Comparison of ENCODE assay signal across 1 cellular context in the genomic region with DNA sequence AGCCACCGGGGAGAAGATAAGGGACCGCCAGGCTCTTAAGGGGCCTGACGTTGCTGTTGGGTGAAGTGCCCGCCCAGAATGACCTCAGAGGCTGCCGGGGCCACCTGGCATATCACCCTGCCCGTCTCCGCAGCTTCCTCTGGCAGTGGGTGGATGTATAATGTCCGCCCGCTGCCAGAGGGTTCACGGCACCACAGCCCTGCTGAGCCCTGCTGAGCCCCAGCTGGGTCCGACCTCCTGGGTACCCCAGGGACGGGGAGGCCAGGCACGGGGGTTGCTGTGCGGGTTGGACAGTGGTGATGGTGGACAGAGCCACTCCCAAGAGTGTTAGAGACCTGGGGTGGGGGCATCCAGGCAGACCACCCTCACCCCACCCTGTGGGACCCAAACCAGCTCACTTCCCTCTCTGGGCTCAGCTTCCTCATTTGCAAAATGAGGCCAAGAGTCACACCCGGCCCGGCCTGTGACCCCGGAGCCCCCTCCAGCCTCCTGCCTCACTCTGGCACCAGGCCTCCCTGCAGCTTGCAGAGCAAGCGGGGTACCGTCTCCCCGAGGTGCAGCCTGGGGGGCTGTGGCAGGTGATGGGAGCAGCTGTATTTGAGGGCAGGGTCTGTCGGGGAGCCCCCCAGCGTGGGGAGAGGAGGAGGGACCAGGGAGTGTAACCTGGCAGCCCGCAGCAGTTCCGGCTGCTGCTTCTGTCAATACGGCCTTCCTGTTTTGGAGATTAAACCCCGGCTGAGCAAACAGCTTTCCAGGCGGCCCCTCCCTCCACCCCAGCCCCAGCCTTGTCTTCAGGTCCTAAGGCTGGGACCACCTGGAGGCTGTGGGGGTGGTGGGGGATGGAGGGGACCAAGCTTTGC.
A peak's percentile ranks its signal among the peaks of the same experiment; 100 is the strongest.
TF ChIP-seq lines count a peak whose summit lies in the region.

No MANE protein-coding gene starts in this region.

TF ChIP-seq in HepG2, 621 proteins besides CTCF, POLR2A, EP300 and RAD21 (continued from another document and continues in another):
- TF ChIP-seq, protein P1, sequence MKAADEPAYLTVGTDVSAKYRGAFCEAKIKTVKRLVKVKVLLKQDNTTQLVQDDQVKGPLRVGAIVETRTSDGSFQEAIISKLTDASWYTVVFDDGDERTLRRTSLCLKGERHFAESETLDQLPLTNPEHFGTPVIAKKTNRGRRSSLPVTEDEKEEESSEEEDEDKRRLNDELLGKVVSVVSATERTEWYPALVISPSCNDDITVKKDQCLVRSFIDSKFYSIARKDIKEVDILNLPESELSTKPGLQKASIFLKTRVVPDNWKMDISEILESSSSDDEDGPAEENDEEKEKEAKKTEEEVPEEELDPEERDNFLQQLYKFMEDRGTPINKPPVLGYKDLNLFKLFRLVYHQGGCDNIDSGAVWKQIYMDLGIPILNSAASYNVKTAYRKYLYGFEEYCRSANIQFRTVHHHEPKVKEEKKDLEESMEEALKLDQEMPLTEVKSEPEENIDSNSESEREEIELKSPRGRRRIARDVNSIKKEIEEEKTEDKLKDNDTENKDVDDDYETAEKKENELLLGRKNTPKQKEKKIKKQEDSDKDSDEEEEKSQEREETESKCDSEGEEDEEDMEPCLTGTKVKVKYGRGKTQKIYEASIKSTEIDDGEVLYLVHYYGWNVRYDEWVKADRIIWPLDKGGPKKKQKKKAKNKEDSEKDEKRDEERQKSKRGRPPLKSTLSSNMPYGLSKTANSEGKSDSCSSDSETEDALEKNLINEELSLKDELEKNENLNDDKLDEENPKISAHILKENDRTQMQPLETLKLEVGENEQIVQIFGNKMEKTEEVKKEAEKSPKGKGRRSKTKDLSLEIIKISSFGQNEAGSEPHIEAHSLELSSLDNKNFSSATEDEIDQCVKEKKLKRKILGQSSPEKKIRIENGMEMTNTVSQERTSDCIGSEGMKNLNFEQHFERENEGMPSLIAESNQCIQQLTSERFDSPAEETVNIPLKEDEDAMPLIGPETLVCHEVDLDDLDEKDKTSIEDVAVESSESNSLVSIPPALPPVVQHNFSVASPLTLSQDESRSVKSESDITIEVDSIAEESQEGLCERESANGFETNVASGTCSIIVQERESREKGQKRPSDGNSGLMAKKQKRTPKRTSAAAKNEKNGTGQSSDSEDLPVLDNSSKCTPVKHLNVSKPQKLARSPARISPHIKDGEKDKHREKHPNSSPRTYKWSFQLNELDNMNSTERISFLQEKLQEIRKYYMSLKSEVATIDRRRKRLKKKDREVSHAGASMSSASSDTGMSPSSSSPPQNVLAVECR (CRISPR knock-in tag; IDR thresholded peaks at IDR 0.05; ENCODE audit: borderline replicate concordance), result peak; percentile 39; the same call in 1 of the 2 replicates
- TF ChIP-seq RFX1 (IDR thresholded peaks at IDR 0.05), result no peak
- no peak for TF ChIP-seq ZSCAN20 (CRISPR knock-in tag; IDR thresholded peaks at IDR 0.05; ENCODE audit: borderline replicate concordance)
- TF ChIP-seq, protein P2, sequence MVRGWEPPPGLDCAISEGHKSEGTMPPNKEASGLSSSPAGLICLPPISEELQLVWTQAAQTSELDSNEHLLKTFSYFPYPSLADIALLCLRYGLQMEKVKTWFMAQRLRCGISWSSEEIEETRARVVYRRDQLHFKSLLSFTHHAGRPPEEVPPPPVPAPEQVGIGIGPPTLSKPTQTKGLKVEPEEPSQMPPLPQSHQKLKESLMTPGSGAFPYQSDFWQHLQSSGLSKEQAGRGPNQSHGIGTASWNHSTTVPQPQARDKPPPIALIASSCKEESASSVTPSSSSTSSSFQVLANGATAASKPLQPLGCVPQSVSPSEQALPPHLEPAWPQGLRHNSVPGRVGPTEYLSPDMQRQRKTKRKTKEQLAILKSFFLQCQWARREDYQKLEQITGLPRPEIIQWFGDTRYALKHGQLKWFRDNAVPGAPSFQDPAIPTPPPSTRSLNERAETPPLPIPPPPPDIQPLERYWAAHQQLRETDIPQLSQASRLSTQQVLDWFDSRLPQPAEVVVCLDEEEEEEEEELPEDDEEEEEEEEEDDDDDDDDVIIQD (CRISPR knock-in tag; IDR thresholded peaks at IDR 0.05; ENCODE audit: low read depth), result no peak
- TF ChIP-seq SMAD9 (CRISPR knock-in tag; IDR thresholded peaks at IDR 0.05), result no peak
- TF ChIP-seq, protein P3, sequence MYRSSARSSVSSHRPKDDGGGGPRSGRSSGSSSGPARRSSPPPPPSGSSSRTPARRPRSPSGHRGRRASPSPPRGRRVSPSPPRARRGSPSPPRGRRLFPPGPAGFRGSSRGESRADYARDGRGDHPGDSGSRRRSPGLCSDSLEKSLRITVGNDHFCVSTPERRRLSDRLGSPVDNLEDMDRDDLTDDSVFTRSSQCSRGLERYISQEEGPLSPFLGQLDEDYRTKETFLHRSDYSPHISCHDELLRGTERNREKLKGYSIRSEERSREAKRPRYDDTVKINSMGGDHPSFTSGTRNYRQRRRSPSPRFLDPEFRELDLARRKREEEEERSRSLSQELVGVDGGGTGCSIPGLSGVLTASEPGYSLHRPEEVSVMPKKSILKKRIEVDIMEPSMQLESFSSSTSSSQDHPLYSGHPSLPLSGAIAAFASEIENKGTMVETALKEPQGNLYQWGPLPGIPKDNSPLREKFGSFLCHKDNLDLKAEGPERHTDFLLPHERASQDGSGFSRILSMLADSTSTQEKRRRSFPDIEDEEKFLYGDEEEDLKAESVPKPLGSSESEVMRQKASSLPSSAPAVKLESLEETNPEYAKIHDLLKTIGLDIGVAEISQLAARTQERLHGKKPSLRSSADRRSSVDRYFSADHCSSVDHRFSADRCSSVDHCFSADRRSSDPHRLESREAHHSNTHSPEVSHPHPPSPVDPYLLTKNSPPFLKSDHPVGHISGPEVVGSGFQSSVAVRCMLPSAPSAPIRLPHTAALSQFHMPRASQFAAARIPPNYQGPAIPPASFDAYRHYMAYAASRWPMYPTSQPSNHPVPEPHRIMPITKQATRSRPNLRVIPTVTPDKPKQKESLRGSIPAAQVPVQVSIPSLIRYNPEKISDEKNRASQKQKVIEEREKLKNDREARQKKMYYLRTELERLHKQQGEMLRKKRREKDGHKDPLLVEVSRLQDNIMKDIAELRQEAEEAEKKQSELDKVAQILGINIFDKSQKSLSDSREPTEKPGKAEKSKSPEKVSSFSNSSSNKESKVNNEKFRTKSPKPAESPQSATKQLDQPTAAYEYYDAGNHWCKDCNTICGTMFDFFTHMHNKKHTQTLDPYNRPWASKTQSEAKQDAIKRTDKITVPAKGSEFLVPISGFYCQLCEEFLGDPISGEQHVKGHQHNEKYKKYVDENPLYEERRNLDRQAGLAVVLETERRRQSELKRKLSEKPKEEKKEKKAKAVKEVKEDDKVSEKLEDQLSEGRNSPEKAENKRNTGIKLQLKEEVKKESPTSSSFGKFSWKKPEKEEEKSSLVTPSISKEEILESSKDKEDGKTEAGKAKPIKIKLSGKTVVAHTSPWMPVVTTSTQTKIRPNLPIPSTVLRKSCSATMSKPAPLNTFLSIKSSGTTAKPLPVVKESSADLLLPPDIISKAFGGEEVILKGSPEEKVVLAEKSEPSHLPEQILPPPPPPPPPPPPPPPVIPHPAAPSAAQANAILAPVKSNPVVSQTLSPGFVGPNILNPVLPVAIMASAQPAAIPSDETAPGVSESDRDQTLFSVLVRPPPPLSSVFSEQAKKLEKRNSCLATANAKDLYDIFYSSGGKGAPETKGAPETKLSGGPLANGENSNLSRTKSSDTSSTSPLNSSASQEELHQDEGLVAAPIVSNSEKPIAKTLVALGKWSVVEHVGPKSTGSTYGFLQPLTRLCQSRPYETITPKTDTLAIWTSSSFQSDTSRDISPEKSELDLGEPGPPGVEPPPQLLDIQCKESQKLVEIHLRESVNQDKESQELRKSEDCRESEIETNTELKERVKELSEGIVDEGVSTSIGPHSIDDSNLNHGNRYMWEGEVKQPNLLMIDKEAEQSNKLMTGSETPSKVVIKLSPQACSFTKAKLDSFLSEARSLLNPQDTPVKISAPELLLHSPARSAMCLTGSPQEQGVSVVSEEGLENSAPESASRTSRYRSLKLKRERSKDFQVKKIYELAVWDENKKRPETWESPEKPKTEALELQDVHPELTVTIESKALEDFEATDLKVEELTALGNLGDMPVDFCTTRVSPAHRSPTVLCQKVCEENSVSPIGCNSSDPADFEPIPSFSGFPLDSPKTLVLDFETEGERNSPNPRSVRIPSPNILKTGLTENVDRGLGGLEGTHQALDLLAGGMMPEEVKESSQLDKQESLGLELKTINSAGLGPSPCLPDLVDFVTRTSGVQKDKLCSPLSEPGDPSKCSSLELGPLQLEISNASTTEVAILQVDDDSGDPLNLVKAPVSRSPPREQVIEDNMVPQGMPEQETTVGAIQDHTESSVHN (CRISPR knock-in tag; IDR thresholded peaks at IDR 0.05), result no peak
- peak; percentile 21; the same call in 1 of the 2 replicates for TF ChIP-seq ZFX (CRISPR knock-in tag; IDR thresholded peaks at IDR 0.05; ENCODE audit: low read depth)
- peak; percentile 96 for TF ChIP-seq PITX1 (CRISPR knock-in tag; IDR thresholded peaks at IDR 0.05)
- TF ChIP-seq DPF2 (CRISPR knock-in tag; IDR thresholded peaks at IDR 0.05; ENCODE audit: borderline replicate concordance, low read depth), result peak; percentile 31; the same call in 1 of the 2 replicates
- TF ChIP-seq MAFK (conservative IDR thresholded peaks at IDR 0.05 in 1 of 2, IDR thresholded peaks at IDR 0.05 in 1 of 2; ENCODE audit: low read length in 2 of 2), result no peak
- TF ChIP-seq MAZ (IDR thresholded peaks at IDR 0.05; ENCODE audit: borderline replicate concordance, low read depth, low read length), result no peak
- TF ChIP-seq MAZ (CRISPR knock-in tag; IDR thresholded peaks at IDR 0.05; ENCODE audit: low read depth), result peak; percentile 77
- TF ChIP-seq ZKSCAN8 (CRISPR knock-in tag; IDR thresholded peaks at IDR 0.05; ENCODE audit: borderline replicate concordance), result no peak
- TF ChIP-seq TMF1 (CRISPR knock-in tag; IDR thresholded peaks at IDR 0.05; ENCODE audit: low read depth), result no peak
- TF ChIP-seq, protein P4, sequence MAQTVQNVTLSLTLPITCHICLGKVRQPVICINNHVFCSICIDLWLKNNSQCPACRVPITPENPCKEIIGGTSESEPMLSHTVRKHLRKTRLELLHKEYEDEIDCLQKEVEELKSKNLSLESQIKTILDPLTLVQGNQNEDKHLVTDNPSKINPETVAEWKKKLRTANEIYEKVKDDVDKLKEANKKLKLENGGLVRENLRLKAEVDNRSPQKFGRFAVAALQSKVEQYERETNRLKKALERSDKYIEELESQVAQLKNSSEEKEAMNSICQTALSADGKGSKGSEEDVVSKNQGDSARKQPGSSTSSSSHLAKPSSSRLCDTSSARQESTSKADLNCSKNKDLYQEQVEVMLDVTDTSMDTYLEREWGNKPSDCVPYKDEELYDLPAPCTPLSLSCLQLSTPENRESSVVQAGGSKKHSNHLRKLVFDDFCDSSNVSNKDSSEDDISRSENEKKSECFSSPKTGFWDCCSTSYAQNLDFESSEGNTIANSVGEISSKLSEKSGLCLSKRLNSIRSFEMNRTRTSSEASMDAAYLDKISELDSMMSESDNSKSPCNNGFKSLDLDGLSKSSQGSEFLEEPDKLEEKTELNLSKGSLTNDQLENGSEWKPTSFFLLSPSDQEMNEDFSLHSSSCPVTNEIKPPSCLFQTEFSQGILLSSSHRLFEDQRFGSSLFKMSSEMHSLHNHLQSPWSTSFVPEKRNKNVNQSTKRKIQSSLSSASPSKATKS (CRISPR knock-in tag; IDR thresholded peaks at IDR 0.05), result no peak
- TF ChIP-seq, protein P5, sequence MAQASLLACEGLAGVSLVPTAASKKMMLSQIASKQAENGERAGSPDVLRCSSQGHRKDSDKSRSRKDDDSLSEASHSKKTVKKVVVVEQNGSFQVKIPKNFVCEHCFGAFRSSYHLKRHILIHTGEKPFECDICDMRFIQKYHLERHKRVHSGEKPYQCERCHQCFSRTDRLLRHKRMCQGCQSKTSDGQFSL (CRISPR knock-in tag; IDR thresholded peaks at IDR 0.05), result no peak
- TF ChIP-seq ZNF562 (CRISPR knock-in tag; IDR thresholded peaks at IDR 0.05; ENCODE audit: borderline replicate concordance), result no peak
- TF ChIP-seq KAT7 (CRISPR knock-in tag; IDR thresholded peaks at IDR 0.05; ENCODE audit: borderline replicate concordance), result no peak
- TF ChIP-seq, protein P6, sequence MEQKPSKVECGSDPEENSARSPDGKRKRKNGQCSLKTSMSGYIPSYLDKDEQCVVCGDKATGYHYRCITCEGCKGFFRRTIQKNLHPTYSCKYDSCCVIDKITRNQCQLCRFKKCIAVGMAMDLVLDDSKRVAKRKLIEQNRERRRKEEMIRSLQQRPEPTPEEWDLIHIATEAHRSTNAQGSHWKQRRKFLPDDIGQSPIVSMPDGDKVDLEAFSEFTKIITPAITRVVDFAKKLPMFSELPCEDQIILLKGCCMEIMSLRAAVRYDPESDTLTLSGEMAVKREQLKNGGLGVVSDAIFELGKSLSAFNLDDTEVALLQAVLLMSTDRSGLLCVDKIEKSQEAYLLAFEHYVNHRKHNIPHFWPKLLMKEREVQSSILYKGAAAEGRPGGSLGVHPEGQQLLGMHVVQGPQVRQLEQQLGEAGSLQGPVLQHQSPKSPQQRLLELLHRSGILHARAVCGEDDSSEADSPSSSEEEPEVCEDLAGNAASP (CRISPR knock-in tag; IDR thresholded peaks at IDR 0.05; ENCODE audit: borderline replicate concordance), result peak; percentile 65; the same call in 1 of the 2 replicates
- no peak for TF ChIP-seq ZNF674 (CRISPR knock-in tag; IDR thresholded peaks at IDR 0.05; ENCODE audit: low read depth)
- TF ChIP-seq HMG20A (CRISPR knock-in tag; IDR thresholded peaks at IDR 0.05; ENCODE audit: borderline replicate concordance), result peak; percentile 56; the same call in 1 of the 2 replicates
- TF ChIP-seq, protein P7, sequence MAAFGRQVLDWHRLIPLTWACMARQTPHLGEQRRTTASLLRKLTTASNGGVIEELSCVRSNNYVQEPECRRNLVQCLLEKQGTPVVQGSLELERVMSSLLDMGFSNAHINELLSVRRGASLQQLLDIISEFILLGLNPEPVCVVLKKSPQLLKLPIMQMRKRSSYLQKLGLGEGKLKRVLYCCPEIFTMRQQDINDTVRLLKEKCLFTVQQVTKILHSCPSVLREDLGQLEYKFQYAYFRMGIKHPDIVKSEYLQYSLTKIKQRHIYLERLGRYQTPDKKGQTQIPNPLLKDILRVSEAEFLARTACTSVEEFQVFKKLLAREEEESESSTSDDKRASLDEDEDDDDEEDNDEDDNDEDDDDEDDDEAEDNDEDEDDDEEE (CRISPR knock-in tag; IDR thresholded peaks at IDR 0.05), result no peak
- TF ChIP-seq ZNF350 (CRISPR knock-in tag; IDR thresholded peaks at IDR 0.05; ENCODE audit: borderline replicate concordance, low read depth), result no peak
- TF ChIP-seq CHD4 (IDR thresholded peaks at IDR 0.05; ENCODE audit: borderline replicate concordance, low read length), result no peak
- no peak for TF ChIP-seq BORCS8-MEF2B (CRISPR knock-in tag; IDR thresholded peaks at IDR 0.05)
- TF ChIP-seq, protein P8, sequence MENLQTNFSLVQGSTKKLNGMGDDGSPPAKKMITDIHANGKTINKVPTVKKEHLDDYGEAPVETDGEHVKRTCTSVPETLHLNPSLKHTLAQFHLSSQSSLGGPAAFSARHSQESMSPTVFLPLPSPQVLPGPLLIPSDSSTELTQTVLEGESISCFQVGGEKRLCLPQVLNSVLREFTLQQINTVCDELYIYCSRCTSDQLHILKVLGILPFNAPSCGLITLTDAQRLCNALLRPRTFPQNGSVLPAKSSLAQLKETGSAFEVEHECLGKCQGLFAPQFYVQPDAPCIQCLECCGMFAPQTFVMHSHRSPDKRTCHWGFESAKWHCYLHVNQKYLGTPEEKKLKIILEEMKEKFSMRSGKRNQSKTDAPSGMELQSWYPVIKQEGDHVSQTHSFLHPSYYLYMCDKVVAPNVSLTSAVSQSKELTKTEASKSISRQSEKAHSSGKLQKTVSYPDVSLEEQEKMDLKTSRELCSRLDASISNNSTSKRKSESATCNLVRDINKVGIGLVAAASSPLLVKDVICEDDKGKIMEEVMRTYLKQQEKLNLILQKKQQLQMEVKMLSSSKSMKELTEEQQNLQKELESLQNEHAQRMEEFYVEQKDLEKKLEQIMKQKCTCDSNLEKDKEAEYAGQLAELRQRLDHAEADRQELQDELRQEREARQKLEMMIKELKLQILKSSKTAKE (CRISPR knock-in tag; IDR thresholded peaks at IDR 0.05; ENCODE audit: borderline replicate concordance), result peak; percentile 83; the same call in 1 of the 2 replicates
- TF ChIP-seq CREM (IDR thresholded peaks at IDR 0.05), result peak; percentile 35; the same call in 1 of the 2 replicates
- TF ChIP-seq CREM (CRISPR knock-in tag; IDR thresholded peaks at IDR 0.05), result no peak
- peak; percentile 45; the same call in 1 of the 2 replicates for TF ChIP-seq ZNF605 (CRISPR knock-in tag; IDR thresholded peaks at IDR 0.05)
- no peak for TF ChIP-seq ONECUT2 (CRISPR knock-in tag; IDR thresholded peaks at IDR 0.05)
